In genomic region chr16:14694129-14694528, GRCh38 we compare ENCODE assay signal across 4 cellular contexts. TPM values are rescaled to one million over a fixed set of nuclear protein-coding genes. Genes with fewer than 3 reads are reported as not detected.
"Had no signal": no experiment of that assay in that cellular context is flagged by ENCODE, and none has a peak within 500 bp of the region (broad histone marks: within the 10 kb centered on the region; RNA-seq: fewer than 3 reads in every experiment).

Gene PLA2G10, minus strand, starts transcription at chr16:14694308. Its CDS starts 79 bp downstream, at chr16:14694229.

RNA-seq across cellular contexts. Expression of gene PLA2G10, which starts in this region (rescaled TPM):
- total RNA-seq: IMR-90, NCI-H460, Right ventricle myocardium inferior, SJCRH30 had no signal
- polyA plus RNA-seq: IMR-90 had no signal
